ENCODE assay signal across 7 cellular contexts in genomic region chr3:31533169-31533870, GRCh38. TPM values are rescaled to one million over a fixed set of nuclear protein-coding genes. Genes with fewer than 3 reads are reported as not detected.
DNase-seq lines count a peak whose midpoint lies in the region; ATAC-seq, FAIRE-seq and TF ChIP-seq lines count a peak whose summit lies in the region.

No MANE protein-coding gene starts in this region.

- H3K27me3 ChIP-seq in pancreas (no peaks in the 10 kb centered on the region), upper lobe of right lung (no peaks in the 10 kb centered on the region)

- H3K4me1 Mint-ChIP-seq in glutamatergic neuron (ENCODE audit: low read depth, unreplicated experiment): peaks cover 16% of the 10 kb centered on the region

- peak; percentile 6 for ATAC-seq in GM18511 (IDR thresholded peaks at IDR 0.05; ENCODE audit: unreplicated experiment)
- peak; percentile 2 for ATAC-seq in HG02852 (IDR thresholded peaks at IDR 0.05; ENCODE audit: unreplicated experiment)
- peak in 1 of 4 donors; percentile 4 for ATAC-seq in pancreas
- peak; percentile 1 for ATAC-seq in upper lobe of right lung

- H3K36me3 ChIP-seq in pancreas (no peaks in the 10 kb centered on the region), upper lobe of right lung (no peaks in the 10 kb centered on the region)

- H3K4me3 ChIP-seq in pancreas: peak overlapping the region; percentile 86 to 91 (median 88)
- peak overlapping the region; percentile 81 for H3K4me3 ChIP-seq in upper lobe of right lung

- peaks cover 12% of the 10 kb centered on the region for H3K9me3 Mint-ChIP-seq in glutamatergic neuron (ENCODE audit: unreplicated experiment)

- no peaks in the 10 kb centered on the region for H3K36me3 Mint-ChIP-seq in glutamatergic neuron (ENCODE audit: unreplicated experiment)

- peak overlapping the region; percentile 96 for H3K4me3 Mint-ChIP-seq in glutamatergic neuron (ENCODE audit: unreplicated experiment)

- H3K27ac ChIP-seq in pancreas (peak overlapping the region; percentile 88 to 98 (median 96)), upper lobe of right lung (peak overlapping the region; percentile 98)

- WGBS in pancreas, 2 donors: 0% methylated on average over 77 to 79 of the region's 79 CpGs

- H3K4me1 ChIP-seq in pancreas (peaks cover 7 to 45% (median 24%) of the 10 kb centered on the region in 3 donors), upper lobe of right lung (peaks cover 44% of the 10 kb centered on the region)

- H3K27me3 Mint-ChIP-seq in glutamatergic neuron (ENCODE audit: unreplicated experiment): peaks cover 5% of the 10 kb centered on the region

- DNase-seq in activated naive CD4-positive, alpha-beta T cell treated with Interleukin-2 at 50 U/mL for 16 hours: peak; percentile 63
- peak; percentile 71 for DNase-seq in glutamatergic neuron
- DNase-seq in pancreas: peak; percentile 44 to 84 (median 72)
- peak; percentile 86 for DNase-seq in upper lobe of right lung

- TF ChIP-seq CTCF in glutamatergic neuron (IDR thresholded peaks at IDR 0.05; ENCODE audit: partially characterized antibody, unreplicated experiment): peak; percentile 0
- TF ChIP-seq CTCF in pancreas (IDR thresholded peaks at IDR 0.05): no peak
- TF ChIP-seq CTCF in upper lobe of right lung (IDR thresholded peaks at IDR 0.05): peak; percentile 17

- H3K9me3 ChIP-seq in pancreas: no peaks in the 10 kb centered on the region
- no peaks in the 10 kb centered on the region for H3K9me3 ChIP-seq in upper lobe of right lung

- H3K27ac Mint-ChIP-seq in glutamatergic neuron (ENCODE audit: unreplicated experiment): peak overlapping the region; percentile 82

- FAIRE-seq in pancreas (lab: Jason Lieb, UNC): no peak

- intact Hi-C loops in pancreas (cut with DNase I) (no loop called here), upper lobe of right lung (cut with DNase I) (no loop called here)

TF ChIP-seq in PFSK-1, 5 proteins besides CTCF, POLR2A, EP300 and RAD21:
- TF ChIP-seq TAF1 (IDR thresholded peaks at IDR 0.05; ENCODE audit: borderline replicate concordance, insufficient read depth, low read length) (no peak), FOXP2 (optimal IDR thresholded peaks at IDR 0.05; ENCODE audit: borderline replicate concordance, extremely low read depth, extremely low read length, insufficient read depth) (peak; percentile 33)

RNA-seq across cellular contexts. Expression of gene STT3B, which starts 0.6 kb away (rescaled TPM):
- polyA plus RNA-seq in PFSK-1 (2012; ENCODE audit: insufficient read length, low read depth): 26.4 TPM
- 65.1 TPM for total RNA-seq in glutamatergic neuron (ENCODE audit: unreplicated experiment)
- 10 to 100 TPM; 37.1 to 61.9 (median 59.3) TPM for total RNA-seq in pancreas
- polyA plus RNA-seq in pancreas: 10 to 100 TPM; 23.7 to 43.2 TPM
- 129 TPM for total RNA-seq in upper lobe of right lung

Comparison
In these comparisons a context has a peak if more than half of its experiments do, and no peak if none do; other contexts are left out.
1. CTCF ChIP-seq: peak in glutamatergic neuron (single experiment) and upper lobe of right lung (single experiment); none in pancreas (0 of 4).
2. Peak in every context shown above with its lines, with median percentiles within 50 percentile points of each other: DNase-seq.